25 cellular contexts compared by ENCODE assay signal in genomic region chr14:101473045-101473729, GRCh38.
DNase-seq lines count a peak whose midpoint lies in the region; ATAC-seq, FAIRE-seq and TF ChIP-seq lines count a peak whose summit lies in the region.
"Had no signal": no experiment of that assay in that cellular context is flagged by ENCODE, and none has a peak within 500 bp of the region (broad histone marks: within the 10 kb centered on the region; RNA-seq: fewer than 3 reads in every experiment).

No MANE protein-coding gene starts in this region.

- no peak overlapping the region for H2AFZ ChIP-seq in K562 (ENCODE audit: low read depth, low read length)

- no peaks in the 10 kb centered on the region for H3K9me3 ChIP-seq in HEK293 (ENCODE audit: control insufficient read depth, insufficient read depth, low read depth, low read length)
- no peaks in the 10 kb centered on the region for H3K9me3 ChIP-seq in K562 (replicated peaks; ENCODE audit: control insufficient read depth, insufficient read depth, low read depth, low read length)
- H3K9me3 ChIP-seq in tibial artery = no peaks in the 10 kb centered on the region
- H3K9me3 ChIP-seq in kidney (ENCODE audit: control insufficient read depth in 1 of 2, low read length in 2 of 2) = no peaks in the 10 kb centered on the region
- H3K9me3 ChIP-seq: BLaER1, colonic mucosa, left lung, neutrophil, psoas muscle had no signal

- no TSS peak for BruUV-seq in K562 (replicated peaks; lab: Mats Ljungman, UMichigan)

- DNase-seq in K562 (ENCODE audit: extremely low read depth in 1 of 4, low spot score in 3 of 4) (no peak), omental fat pad (ENCODE audit: low spot score) (peak; percentile 10), tibial artery (peak; percentile 13 to 58), kidney (no peak), OCI-M1 (lab: John Stamatoyannopoulos, UW) (no peak), amygdala (lab: John Stamatoyannopoulos, UW) (no peak)
- DNase-seq: activated CD4-positive, alpha-beta T cell treated with anti-CD3 and anti-CD28 coated beads, Interleukin-2, amount 50 U/mL, for 48 hours; activated naive CD8-positive, alpha-beta T cell treated with anti-CD3 and anti-CD28 coated beads for 36 hours; colonic mucosa; EL; H7; Kasumi-1; mesendoderm; NCI-H1417; NCI-H2029; NCI-H526; psoas muscle had no signal

- CTCF ChIA-PET in HEK293 (lab: Yijun Ruan, JAX) = no interaction called here
- CTCF ChIA-PET in K562 (lab: Yijun Ruan, JAX; ENCODE audit: low intra/inter-chr PET ratio) = no interaction called here

- no peaks in the 10 kb centered on the region for H4K20me1 ChIP-seq in K562 (replicated peaks; ENCODE audit: control insufficient read depth, insufficient read depth, low read length)
- H4K20me1 ChIP-seq: BLaER1 had no signal

- H3K36me3 ChIP-seq in HEK293 (ENCODE audit: control insufficient read depth in 2 of 2, insufficient read depth in 1 of 2, low read length in 2 of 2) (no peaks in the 10 kb centered on the region), K562 (ENCODE audit: control insufficient read depth, insufficient read depth, low read length) (no peaks in the 10 kb centered on the region), tibial artery (no peaks in the 10 kb centered on the region), kidney (ENCODE audit: control insufficient read depth in 1 of 2, insufficient read depth in 2 of 2, low read length in 2 of 2) (no peaks in the 10 kb centered on the region)
- H3K36me3 ChIP-seq: BLaER1, colonic mucosa, left lung, neutrophil had no signal

- TF ChIP-seq CTCF in HEK293 (tag by site-specific recombination; IDR thresholded peaks at IDR 0.05) (no peak), K562 (IDR thresholded peaks at IDR 0.05 in 2 of 3, conservative IDR thresholded peaks at IDR 0.05 in 1 of 3; ENCODE audit: insufficient read depth in 2 of 3, low read depth in 1 of 3, low read length in 3 of 3) (no peak), omental fat pad (IDR thresholded peaks at IDR 0.05) (no peak), tibial artery (IDR thresholded peaks at IDR 0.05) (no peak), kidney (IDR thresholded peaks at IDR 0.05; ENCODE audit: borderline replicate concordance, extremely low read depth, insufficient read depth) (no peak)

- no peak overlapping the region for H3K4me2 ChIP-seq in K562 (ENCODE audit: insufficient read depth, low read length)
- H3K4me2 ChIP-seq: BLaER1 had no signal

- POLR2A ChIA-PET in HEK293 (lab: Yijun Ruan, JAX) (no interaction called here), K562 (lab: Yijun Ruan, JAX) (interaction anchor here (1.1 kb wide), 1 partner anchor 9 kb away, joined by 3 read pairs; no protein-coding TSS in a partner anchor)

- H3K4me1 ChIP-seq in HEK293 (ENCODE audit: control insufficient read depth, insufficient read depth, low read length) = peaks cover 6% of the 10 kb centered on the region; the same call in 1 of the 2 replicates
- peaks cover 0 to 17% of the 10 kb centered on the region in 2 experiments; a peak in 2 of 5 replicates for H3K4me1 ChIP-seq in K562 (replicated peaks in 1 of 2; ENCODE audit: control insufficient read depth in 2 of 2, insufficient read depth in 2 of 2, low read length in 2 of 2)
- H3K4me1 ChIP-seq in tibial artery = peaks cover 0 to 11% (median 5%) of the 10 kb centered on the region in 4 donors
- no peaks in the 10 kb centered on the region for H3K4me1 ChIP-seq in kidney (ENCODE audit: control insufficient read depth in 1 of 2, insufficient read depth in 1 of 2, low read depth in 1 of 2, low read length in 2 of 2)
- H3K4me1 ChIP-seq: BLaER1, psoas muscle had no signal

- H3K27ac ChIP-seq in HEK293 (ENCODE audit: extremely low read depth, low read depth, low read length) (no peak overlapping the region), K562 (ENCODE audit: extremely low read depth, low read depth, low read length) (no peak overlapping the region), tibial artery (no peak overlapping the region), kidney (ENCODE audit: low read depth in 2 of 2, low read length in 2 of 2) (no peak overlapping the region)
- H3K27ac ChIP-seq: BLaER1, colonic mucosa, left lung, neutrophil, psoas muscle had no signal

- in situ Hi-C loops in K562 (cut with MboI) = no loop called here

- WGBS in K562 (ENCODE audit: insufficient coverage, low coverage, missing lambda C conversion rate) = 13% methylated on average over 12 of the region's 12 CpGs

- H3K27me3 ChIP-seq in K562 (ENCODE audit: control insufficient read depth in 2 of 2, insufficient read depth in 2 of 2, low read length in 2 of 2) = peaks cover 0 to 62% of the 10 kb centered on the region in 2 experiments; a peak in 4 of 5 replicates
- peaks cover 0 to 26% of the 10 kb centered on the region in 2 donors for H3K27me3 ChIP-seq in tibial artery
- H3K27me3 ChIP-seq: BLaER1, colonic mucosa, neutrophil had no signal

- FAIRE-seq in K562 (lab: Jason Lieb, UNC) (no peak), kidney (lab: Jason Lieb, UNC) (no peak)
- FAIRE-seq: GM18507, HepG2 had no signal

- TF ChIP-seq RAD21 in K562 (CRISPR knock-in tag; conservative IDR thresholded peaks at IDR 0.05 in 1 of 2, IDR thresholded peaks at IDR 0.05 in 1 of 2) = no peak

- TF ChIP-seq EP300 in K562 (IDR thresholded peaks at IDR 0.05; ENCODE audit: low read length) = no peak

- ATAC-seq in K562 = no peak
- no peak for ATAC-seq in omental fat pad (ENCODE audit: low FRiP score)
- ATAC-seq: activated CD4-positive, CD25-positive, alpha-beta regulatory T cell treated with anti-CD3 and anti-CD28 coated beads, Interleukin-2, amount 50 U/mL, for 24 hours; HepG2; left lung; psoas muscle; stimulated activated memory B cell treated with anti-CD40 and anti-IgM and Interleukin-4, amounts not matched to agents 10 μg/mL and 1 μg/mL and 100 μg/mL, for 72 hours had no signal

- H3K4me3 ChIP-seq in HEK293 (ENCODE audit: low read depth, low read length) = no peak overlapping the region
- H3K4me3 ChIP-seq in K562 = no peak overlapping the region
- no peak overlapping the region for H3K4me3 ChIP-seq in tibial artery
- H3K4me3 ChIP-seq in kidney (ENCODE audit: low read length in 2 of 2) = no peak overlapping the region
- H3K4me3 ChIP-seq: BLaER1, colonic mucosa, left lung, psoas muscle had no signal

- TF ChIP-seq POLR2A in K562 (conservative IDR thresholded peaks at IDR 0.05) = no peak

- no peaks in the 10 kb centered on the region for H3K79me2 ChIP-seq in K562 (ENCODE audit: control insufficient read depth, insufficient read depth, low read length)

- no peak overlapping the region for H3K9ac ChIP-seq in K562 (ENCODE audit: insufficient read depth in 1 of 2, low read depth in 2 of 2, low read length in 2 of 2)
- no peak overlapping the region for H3K9ac ChIP-seq in kidney (ENCODE audit: low read length in 2 of 2)
- H3K9ac ChIP-seq: BLaER1 had no signal

- no peaks in the 10 kb centered on the region for H3K9me1 ChIP-seq in K562 (ENCODE audit: control insufficient read depth, insufficient read depth, low read length)

- intact Hi-C loops in K562 (cut with micrococcal nuclease) (no loop called here), tibial artery (cut with DNase I; ENCODE audit: low total_unique reads) (no loop called here), kidney (cut with DNase I) (no loop called here)

TF ChIP-seq in HEK293, 187 proteins besides CTCF, POLR2A, EP300 and RAD21 (continues in another document):
- TF ChIP-seq ZNF785 (tag by site-specific recombination; IDR thresholded peaks at IDR 0.05) (no peak), ZNF658 (tag by site-specific recombination; IDR thresholded peaks at IDR 0.05) (no peak), ZNF488 (tag by site-specific recombination; IDR thresholded peaks at IDR 0.05) (no peak)

TF ChIP-seq in K562, 482 proteins besides CTCF, POLR2A, EP300 and RAD21:
- no peak for TF ChIP-seq NR2C2 (CRISPR knock-in tag; IDR thresholded peaks at IDR 0.05)
- TF ChIP-seq NR2C2 (tag; IDR thresholded peaks at IDR 0.05) = peak; percentile 18; the same call in 1 of the 2 replicates
- peak; percentile 43; the same call in 1 of the 2 replicates for TF ChIP-seq NR2C1 (IDR thresholded peaks at IDR 0.05)
- TF ChIP-seq NR2C1 (tag; IDR thresholded peaks at IDR 0.05) = peak; percentile 48; the same call in 1 of the 2 replicates
- no peak for TF ChIP-seq DLX4 (CRISPR knock-in tag; IDR thresholded peaks at IDR 0.05)

Comparison
In these comparisons a context has a peak if more than half of its experiments do, and no peak if none do; other contexts are left out.
1. DNase-seq: peak in omental fat pad (single experiment) and tibial artery (2 of 2); none in K562 (0 of 4), kidney (single experiment), OCI-M1 (single experiment) and amygdala (0 of 56).